In genomic region chr5:14153071-14153864, GRCh38 we compare ENCODE assay signal across 14 cellular contexts. TPM values are rescaled to one million over a fixed set of nuclear protein-coding genes. Genes with fewer than 3 reads are reported as not detected.
DNase-seq lines count a peak whose midpoint lies in the region; ATAC-seq and TF ChIP-seq lines count a peak whose summit lies in the region.
"Had no signal": no experiment of that assay in that cellular context is flagged by ENCODE, and none has a peak within 500 bp of the region (broad histone marks: within the 10 kb centered on the region; RNA-seq: fewer than 3 reads in every experiment).

No MANE protein-coding gene starts in this region.

- peaks cover 18% of the 10 kb centered on the region for H3K79me1 ChIP-seq in trophoblast cell (ENCODE audit: low read length)

- peaks cover 21% of the 10 kb centered on the region for H3K27me3 Mint-ChIP-seq in activated CD8-positive, alpha-beta T cell treated with anti-CD3 and anti-CD28 coated beads, Interleukin-2, amount 10 ng/mL, durations not matched to agents 7 days and 5 days (ENCODE audit: low read depth)

- H2AFZ ChIP-seq in Loucy (ENCODE audit: low read length) (no peak overlapping the region), trophoblast cell (ENCODE audit: insufficient read depth, low read length, poor library complexity) (no peak overlapping the region)

- H2BK120ac ChIP-seq in trophoblast cell (ENCODE audit: insufficient read depth, low read length, poor library complexity), result peak overlapping the region; percentile 71

- no peak overlapping the region for H3K4me3 Mint-ChIP-seq in activated CD8-positive, alpha-beta T cell treated with anti-CD3 and anti-CD28 coated beads, Interleukin-2, amount 10 ng/mL, durations not matched to agents 7 days and 5 days
- H3K4me3 Mint-ChIP-seq: naive thymus-derived CD4-positive, alpha-beta T cell had no signal

- H3K27me3 ChIP-seq in Loucy (ENCODE audit: insufficient read depth, low read length, poor library complexity, severe bottlenecking) (no peaks in the 10 kb centered on the region), trophoblast cell (ENCODE audit: insufficient read depth, low read length) (no peaks in the 10 kb centered on the region)
- H3K27me3 ChIP-seq: testis had no signal

- H2BK12ac ChIP-seq in trophoblast cell (ENCODE audit: low read length), result peak overlapping the region; percentile 39

- H3K14ac ChIP-seq in trophoblast cell (ENCODE audit: low read length), result peak overlapping the region; percentile 39

- peaks cover 83% of the 10 kb centered on the region for H3K4me1 ChIP-seq in Loucy (ENCODE audit: insufficient read depth, low read length, poor library complexity, severe bottlenecking)
- H3K4me1 ChIP-seq in trophoblast cell (ENCODE audit: control insufficient read depth in 1 of 2, insufficient read depth in 2 of 2, low read length in 2 of 2), result peaks cover 33 to 47% of the 10 kb centered on the region in 2 experiments

- peak overlapping the region; percentile 81 for H3K4me2 ChIP-seq in Loucy (ENCODE audit: low read depth, low read length, poor library complexity, severe bottlenecking)
- H3K4me2 ChIP-seq in trophoblast cell (ENCODE audit: low read length), result peak overlapping the region; percentile 58

- H3K79me2 ChIP-seq in Loucy (ENCODE audit: insufficient read depth, low read length), result peaks cover 99% of the 10 kb centered on the region
- peaks cover 28% of the 10 kb centered on the region for H3K79me2 ChIP-seq in trophoblast cell (ENCODE audit: control insufficient read depth, insufficient read depth, low read length, poor library complexity)

- peak overlapping the region; percentile 84 for H3K18ac ChIP-seq in trophoblast cell (ENCODE audit: low read length)

- WGBS in trophoblast cell (ENCODE audit: extremely low coverage, insufficient coverage, insufficient read length), result no CpG with 5 or more reads among the region's 6 CpGs

- H4K20me1 ChIP-seq in Loucy (ENCODE audit: insufficient read depth, low read length, poor library complexity, severe bottlenecking), result peaks cover 27% of the 10 kb centered on the region

- no peaks in the 10 kb centered on the region for H3K36me3 Mint-ChIP-seq in activated CD8-positive, alpha-beta T cell treated with anti-CD3 and anti-CD28 coated beads, Interleukin-2, amount 10 ng/mL, durations not matched to agents 7 days and 5 days (ENCODE audit: low read depth)
- H3K36me3 Mint-ChIP-seq: CD8-positive, alpha-beta memory T cell; naive thymus-derived CD4-positive, alpha-beta T cell had no signal

- H3K9me3 ChIP-seq in Loucy (ENCODE audit: insufficient read depth, low read depth, low read length), result no peaks in the 10 kb centered on the region
- H3K9me3 ChIP-seq in trophoblast cell (ENCODE audit: insufficient read depth, low read depth, low read length), result no peaks in the 10 kb centered on the region
- H3K9me3 ChIP-seq: testis had no signal

- peak overlapping the region; percentile 35 for H4K91ac ChIP-seq in trophoblast cell (ENCODE audit: low read depth, low read length)

- H4K12ac ChIP-seq in trophoblast cell (ENCODE audit: low read depth, low read length), result no peak overlapping the region

- H3K4me3 ChIP-seq in AG10803 (ENCODE audit: low read length) (peak overlapping the region; percentile 39), Loucy (ENCODE audit: low read length, poor library complexity, severe bottlenecking) (peak overlapping the region; percentile 70), trophoblast cell (ENCODE audit: low read depth, low read length) (no peak overlapping the region)
- H3K4me3 ChIP-seq: testis had no signal

- ATAC-seq in activated CD8-positive, alpha-beta T cell treated with anti-CD3 and anti-CD28 coated beads, Interleukin-2, amount 10 ng/mL, durations not matched to agents 7 days and 5 days, result no peak
- no peak for ATAC-seq in GM18873 (IDR thresholded peaks at IDR 0.05; ENCODE audit: low FRiP score, unreplicated experiment)
- ATAC-seq in GM19035 (IDR thresholded peaks at IDR 0.05; ENCODE audit: unreplicated experiment), result no peak

- no peaks in the 10 kb centered on the region for H3K9me2 ChIP-seq in Loucy (replicated peaks; ENCODE audit: low read depth, low read length)

- H2AK5ac ChIP-seq in trophoblast cell (ENCODE audit: low read length), result no peak overlapping the region

- H3F3A ChIP-seq in Loucy (ENCODE audit: low read depth), result no peaks in the 10 kb centered on the region

- no peaks in the 10 kb centered on the region for H3K4me1 Mint-ChIP-seq in activated CD8-positive, alpha-beta T cell treated with anti-CD3 and anti-CD28 coated beads, Interleukin-2, amount 10 ng/mL, durations not matched to agents 7 days and 5 days (ENCODE audit: low read depth)
- H3K4me1 Mint-ChIP-seq: CD8-positive, alpha-beta memory T cell; naive thymus-derived CD4-positive, alpha-beta T cell had no signal

- H3K27ac ChIP-seq in epithelial cell of prostate, result peak overlapping the region; percentile 38
- peak overlapping the region; percentile 90 for H3K27ac ChIP-seq in trophoblast cell (ENCODE audit: low read depth, low read length)
- H3K27ac ChIP-seq: testis had no signal

- no peak for TF ChIP-seq CTCF in AG10803 (conservative IDR thresholded peaks at IDR 0.05; ENCODE audit: low read length)
- no peak for TF ChIP-seq CTCF in Loucy (conservative IDR thresholded peaks at IDR 0.05; ENCODE audit: low read length)

- peak overlapping the region; percentile 68 for H3K23ac ChIP-seq in trophoblast cell (ENCODE audit: low read length)

- H3K9me3 Mint-ChIP-seq in activated CD8-positive, alpha-beta T cell treated with anti-CD3 and anti-CD28 coated beads, Interleukin-2, amount 10 ng/mL, durations not matched to agents 7 days and 5 days (ENCODE audit: insufficient read depth), result no peaks in the 10 kb centered on the region
- H3K9me3 Mint-ChIP-seq: naive thymus-derived CD4-positive, alpha-beta T cell had no signal

- H4K8ac ChIP-seq in trophoblast cell (ENCODE audit: low read depth, low read length), result peak overlapping the region; percentile 17

- peak overlapping the region; percentile 58 for H3K4ac ChIP-seq in trophoblast cell (ENCODE audit: low read depth, low read length)

- CTCF ChIA-PET in activated CD8-positive, alpha-beta T cell treated with anti-CD3 and anti-CD28 coated beads, Interleukin-2, amount 10 ng/mL, durations not matched to agents 7 days and 5 days (lab: Charles Lee), result no interaction called here

- no peak overlapping the region for H3K27ac Mint-ChIP-seq in activated CD8-positive, alpha-beta T cell treated with anti-CD3 and anti-CD28 coated beads, Interleukin-2, amount 10 ng/mL, durations not matched to agents 7 days and 5 days
- H3K27ac Mint-ChIP-seq: CD8-positive, alpha-beta memory T cell had no signal

- H3K36me3 ChIP-seq in Loucy (ENCODE audit: insufficient read depth, low read length) (no peaks in the 10 kb centered on the region), trophoblast cell (ENCODE audit: control insufficient read depth in 1 of 2, insufficient read depth in 2 of 2, low read length in 2 of 2) (peaks cover 0 to 2% of the 10 kb centered on the region in 2 experiments)

- H3K9ac ChIP-seq in Loucy (ENCODE audit: low read depth, low read length, poor library complexity, severe bottlenecking) (peak overlapping the region; percentile 69), trophoblast cell (ENCODE audit: low read length) (peak overlapping the region; percentile 51)

- peak overlapping the region; percentile 78 for H2BK5ac ChIP-seq in trophoblast cell (ENCODE audit: low read depth, low read length, poor library complexity)

- no peak for DNase-seq in AG10803 (ENCODE audit: low read depth)
- DNase-seq in epithelial cell of prostate (ENCODE audit: low read depth, low spot score), result no peak
- DNase-seq in trophoblast cell, result peak; percentile 87 to 94
- no peak for DNase-seq in activated CD8-positive, alpha-beta T cell treated with anti-CD3 and anti-CD28 coated beads, Interleukin-2, amount 10 ng/mL, durations not matched to agents 7 days and 5 days
- no peak for DNase-seq in stimulated activated CD4-positive, alpha-beta T cell treated with anti-CD3 and anti-CD28 coated beads, Interleukin-2, amount 100 ng/mL, for 24 hours
- DNase-seq: activated CD4-positive, alpha-beta T cell treated with anti-CD3 and anti-CD28 coated beads for 4 hours; CD8-positive, alpha-beta memory T cell; naive thymus-derived CD4-positive, alpha-beta T cell; NCI-H2081 treated with DMSO at 0.1 percent for 48 hours; SIG-M5 had no signal

- POLR2A ChIA-PET in activated CD8-positive, alpha-beta T cell treated with anti-CD3 and anti-CD28 coated beads, Interleukin-2, amount 10 ng/mL, durations not matched to agents 7 days and 5 days (lab: Charles Lee), result no interaction called here

RNA-seq across cellular contexts. Expression of gene TRIO, which starts 10.1 kb away (rescaled TPM):
- 47.9 and 49.7 TPM in 2 replicates for polyA plus RNA-seq in trophoblast cell (2013)
- total RNA-seq in activated CD8-positive, alpha-beta T cell treated with anti-CD3 and anti-CD28 coated beads, Interleukin-2, amount 10 ng/mL, durations not matched to agents 7 days and 5 days, result 1 to 10 TPM; 3.5 to 6.6 TPM

Comparison
In these comparisons a context has a peak if more than half of its experiments do, and no peak if none do; other contexts are left out.
1. DNase-seq: peak in trophoblast cell (2 of 2); none in AG10803 (single experiment), epithelial cell of prostate (single experiment), activated CD8-positive, alpha-beta T cell treated with anti-CD3 and anti-CD28 coated beads, Interleukin-2, amount 10 ng/mL, durations not matched to agents 7 days and 5 days (single experiment) and stimulated activated CD4-positive, alpha-beta T cell treated with anti-CD3 and anti-CD28 coated beads, Interleukin-2, amount 100 ng/mL, for 24 hours (0 of 2).